ENCODE assay signal across 10 cellular contexts in the genomic region with DNA sequence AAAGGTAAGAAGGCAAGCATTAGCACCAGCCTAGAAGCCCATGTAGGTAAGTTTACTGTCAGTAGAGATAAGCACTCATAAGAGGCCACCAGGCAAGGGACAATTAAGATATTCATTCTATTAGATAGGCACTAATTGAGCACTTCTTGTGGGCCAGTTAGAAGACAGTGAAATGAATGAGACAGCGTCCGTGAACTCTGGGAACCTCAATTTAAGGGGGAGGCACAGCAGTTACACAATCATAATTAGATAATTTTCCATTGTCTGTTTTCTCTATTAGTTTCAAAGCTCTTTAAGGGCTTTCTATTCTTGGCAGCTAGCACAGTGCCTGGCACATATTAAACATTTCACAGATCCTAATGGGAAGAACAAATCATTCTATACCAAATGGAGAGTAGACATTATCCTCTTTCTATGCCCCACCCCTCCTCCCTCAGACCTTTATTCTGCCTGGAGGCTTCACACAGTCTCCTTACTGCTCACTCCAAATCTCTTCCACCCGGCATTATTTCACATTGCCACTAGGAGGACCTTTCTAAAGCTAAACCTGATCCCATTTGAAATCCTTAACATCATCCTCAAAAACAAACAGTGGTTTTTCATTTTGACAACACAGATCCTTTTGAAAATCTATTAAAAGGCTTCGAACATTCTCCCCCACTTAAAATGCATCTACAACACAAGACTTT.
A peak's percentile ranks its signal among the peaks of the same experiment; 100 is the strongest.
DNase-seq lines count a peak whose midpoint lies in the region; ATAC-seq, FAIRE-seq and TF ChIP-seq lines count a peak whose summit lies in the region.
"Had no signal": no experiment of that assay in that cellular context is flagged by ENCODE, and none has a peak within 500 bp of the region (broad histone marks: within the 10 kb centered on the region; RNA-seq: fewer than 3 reads in every experiment).

No MANE protein-coding gene starts in this region.

- H3K4me3 ChIP-seq in GM12865 (ENCODE audit: low read depth, low read length) = no peak overlapping the region

- H3K4me3 Mint-ChIP-seq in mesothelial cell of epicardium = no peak overlapping the region
- H3K4me3 Mint-ChIP-seq in stimulated activated naive B cell treated with anti-CD40 and anti-IgM and Interleukin-4, amounts not matched to agents 10 μg/mL and 1 μg/mL and 100 μg/mL, for 72 hours = no peak overlapping the region
- H3K4me3 Mint-ChIP-seq: central memory CD8-positive, alpha-beta T cell had no signal

- DNase-seq in GM12865 (ENCODE audit: low read depth) (no peak), NCI-H1105 (lab: John Stamatoyannopoulos, UW) (peak; percentile 64), astrocyte of the hippocampus (ENCODE audit: low read depth, low spot score) (peak; percentile 8), mesothelial cell of epicardium (ENCODE audit: low spot score in 2 of 2, unreplicated experiment in 2 of 2) (no peak), GM19239 (ENCODE audit: insufficient read length, low spot score) (no peak), foreskin melanocyte (no peak), NCI-H510A treated with DMSO at 0.1 percent for 48 hours (lab: John Stamatoyannopoulos, UW) (no peak)
- no peak for DNase-seq in stimulated activated naive B cell treated with anti-CD40 and anti-IgM and Interleukin-4, amounts not matched to agents 10 μg/mL and 1 μg/mL and 100 μg/mL, for 72 hours
- DNase-seq: DND-41 had no signal

- no peaks in the 10 kb centered on the region for H3K4me1 Mint-ChIP-seq in mesothelial cell of epicardium
- no peaks in the 10 kb centered on the region for H3K4me1 Mint-ChIP-seq in stimulated activated naive B cell treated with anti-CD40 and anti-IgM and Interleukin-4, amounts not matched to agents 10 μg/mL and 1 μg/mL and 100 μg/mL, for 72 hours
- H3K4me1 Mint-ChIP-seq: central memory CD8-positive, alpha-beta T cell had no signal

- ATAC-seq in stimulated activated naive B cell treated with anti-CD40 and anti-IgM and Interleukin-4, amounts not matched to agents 10 μg/mL and 1 μg/mL and 100 μg/mL, for 72 hours (replicated peaks) = no peak

- no peaks in the 10 kb centered on the region for H3K36me3 Mint-ChIP-seq in mesothelial cell of epicardium
- no peaks in the 10 kb centered on the region for H3K36me3 Mint-ChIP-seq in stimulated activated naive B cell treated with anti-CD40 and anti-IgM and Interleukin-4, amounts not matched to agents 10 μg/mL and 1 μg/mL and 100 μg/mL, for 72 hours

- no peak overlapping the region for H3K27ac Mint-ChIP-seq in mesothelial cell of epicardium
- H3K27ac Mint-ChIP-seq in stimulated activated naive B cell treated with anti-CD40 and anti-IgM and Interleukin-4, amounts not matched to agents 10 μg/mL and 1 μg/mL and 100 μg/mL, for 72 hours = no peak overlapping the region

- no peaks in the 10 kb centered on the region for H3K9me3 Mint-ChIP-seq in mesothelial cell of epicardium
- peaks cover 0 to 1% of the 10 kb centered on the region in 2 donors for H3K9me3 Mint-ChIP-seq in stimulated activated naive B cell treated with anti-CD40 and anti-IgM and Interleukin-4, amounts not matched to agents 10 μg/mL and 1 μg/mL and 100 μg/mL, for 72 hours

- peak; percentile 20 for TF ChIP-seq CTCF in GM12865 (IDR thresholded peaks at IDR 0.05; ENCODE audit: insufficient read depth, low read depth, low read length, missing control alignments)
- peak; percentile 41 for TF ChIP-seq CTCF in mesothelial cell of epicardium (IDR thresholded peaks at IDR 0.05; ENCODE audit: unreplicated experiment)

- no peaks in the 10 kb centered on the region for H3K27me3 Mint-ChIP-seq in mesothelial cell of epicardium (ENCODE audit: low read depth)
- no peaks in the 10 kb centered on the region for H3K27me3 Mint-ChIP-seq in stimulated activated naive B cell treated with anti-CD40 and anti-IgM and Interleukin-4, amounts not matched to agents 10 μg/mL and 1 μg/mL and 100 μg/mL, for 72 hours
- H3K27me3 Mint-ChIP-seq: central memory CD8-positive, alpha-beta T cell had no signal

- no peak for FAIRE-seq in GM19239 (lab: Jason Lieb, UNC)

Comparison
In these comparisons a context has a peak if more than half of its experiments do, and no peak if none do; other contexts are left out.
1. DNase-seq: peak in NCI-H1105 (single experiment) and astrocyte of the hippocampus (single experiment); none in GM12865 (single experiment), mesothelial cell of epicardium (0 of 2), GM19239 (single experiment), stimulated activated naive B cell treated with anti-CD40 and anti-IgM and Interleukin-4, amounts not matched to agents 10 μg/mL and 1 μg/mL and 100 μg/mL, for 72 hours (single experiment), foreskin melanocyte (single experiment) and NCI-H510A treated with DMSO at 0.1 percent for 48 hours (single experiment).